ENCODE assay signal across 1 cellular context in the genomic region with DNA sequence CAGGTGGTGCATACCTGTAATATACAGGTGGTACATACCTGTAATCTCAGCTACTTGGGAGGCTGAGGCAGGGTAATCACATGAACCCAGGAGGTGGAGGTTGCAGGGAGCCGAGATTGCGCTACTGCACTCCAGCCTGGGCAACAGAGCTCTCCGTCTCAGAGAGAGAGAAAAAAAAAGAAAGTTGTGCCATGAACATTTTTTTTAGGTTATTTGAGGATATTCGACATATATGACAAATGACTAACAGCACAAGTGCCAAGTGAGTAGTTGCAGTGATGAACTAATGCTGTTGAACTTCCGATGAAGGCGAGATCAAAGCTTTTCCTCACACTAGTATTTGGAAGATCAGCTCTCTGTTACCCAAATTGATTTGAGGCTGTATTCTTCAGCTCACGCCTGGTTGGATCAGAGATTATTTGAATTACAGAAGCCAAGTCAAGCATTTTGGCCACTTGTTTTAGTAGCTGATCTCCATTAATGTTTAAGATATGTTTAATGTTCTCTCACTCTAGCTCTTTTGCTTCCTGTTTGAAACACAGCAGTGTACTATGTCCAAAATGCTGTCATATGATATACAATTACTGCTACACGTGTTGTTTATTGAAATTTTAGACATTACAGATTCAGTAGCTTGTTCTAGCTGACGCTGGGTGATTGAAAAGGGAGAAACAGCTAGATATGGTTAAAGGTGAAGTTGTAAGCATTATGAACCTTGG.
TF ChIP-seq lines count a peak whose summit lies in the region.

No MANE protein-coding gene starts in this region.

TF ChIP-seq in SK-N-SH treated with all-trans-retinoic acid at 6 μM for 48 hours, 23 proteins besides CTCF, POLR2A, EP300 and RAD21 (continued from another document):
- TF ChIP-seq, protein P1, sequence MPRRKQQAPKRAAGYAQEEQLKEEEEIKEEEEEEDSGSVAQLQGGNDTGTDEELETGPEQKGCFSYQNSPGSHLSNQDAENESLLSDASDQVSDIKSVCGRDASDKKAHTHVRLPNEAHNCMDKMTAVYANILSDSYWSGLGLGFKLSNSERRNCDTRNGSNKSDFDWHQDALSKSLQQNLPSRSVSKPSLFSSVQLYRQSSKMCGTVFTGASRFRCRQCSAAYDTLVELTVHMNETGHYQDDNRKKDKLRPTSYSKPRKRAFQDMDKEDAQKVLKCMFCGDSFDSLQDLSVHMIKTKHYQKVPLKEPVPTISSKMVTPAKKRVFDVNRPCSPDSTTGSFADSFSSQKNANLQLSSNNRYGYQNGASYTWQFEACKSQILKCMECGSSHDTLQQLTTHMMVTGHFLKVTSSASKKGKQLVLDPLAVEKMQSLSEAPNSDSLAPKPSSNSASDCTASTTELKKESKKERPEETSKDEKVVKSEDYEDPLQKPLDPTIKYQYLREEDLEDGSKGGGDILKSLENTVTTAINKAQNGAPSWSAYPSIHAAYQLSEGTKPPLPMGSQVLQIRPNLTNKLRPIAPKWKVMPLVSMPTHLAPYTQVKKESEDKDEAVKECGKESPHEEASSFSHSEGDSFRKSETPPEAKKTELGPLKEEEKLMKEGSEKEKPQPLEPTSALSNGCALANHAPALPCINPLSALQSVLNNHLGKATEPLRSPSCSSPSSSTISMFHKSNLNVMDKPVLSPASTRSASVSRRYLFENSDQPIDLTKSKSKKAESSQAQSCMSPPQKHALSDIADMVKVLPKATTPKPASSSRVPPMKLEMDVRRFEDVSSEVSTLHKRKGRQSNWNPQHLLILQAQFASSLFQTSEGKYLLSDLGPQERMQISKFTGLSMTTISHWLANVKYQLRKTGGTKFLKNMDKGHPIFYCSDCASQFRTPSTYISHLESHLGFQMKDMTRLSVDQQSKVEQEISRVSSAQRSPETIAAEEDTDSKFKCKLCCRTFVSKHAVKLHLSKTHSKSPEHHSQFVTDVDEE (CRISPR knock-in tag; IDR thresholded peaks at IDR 0.05) = no peak
